ENCODE assay signal across 10 cellular contexts in the genomic region with DNA sequence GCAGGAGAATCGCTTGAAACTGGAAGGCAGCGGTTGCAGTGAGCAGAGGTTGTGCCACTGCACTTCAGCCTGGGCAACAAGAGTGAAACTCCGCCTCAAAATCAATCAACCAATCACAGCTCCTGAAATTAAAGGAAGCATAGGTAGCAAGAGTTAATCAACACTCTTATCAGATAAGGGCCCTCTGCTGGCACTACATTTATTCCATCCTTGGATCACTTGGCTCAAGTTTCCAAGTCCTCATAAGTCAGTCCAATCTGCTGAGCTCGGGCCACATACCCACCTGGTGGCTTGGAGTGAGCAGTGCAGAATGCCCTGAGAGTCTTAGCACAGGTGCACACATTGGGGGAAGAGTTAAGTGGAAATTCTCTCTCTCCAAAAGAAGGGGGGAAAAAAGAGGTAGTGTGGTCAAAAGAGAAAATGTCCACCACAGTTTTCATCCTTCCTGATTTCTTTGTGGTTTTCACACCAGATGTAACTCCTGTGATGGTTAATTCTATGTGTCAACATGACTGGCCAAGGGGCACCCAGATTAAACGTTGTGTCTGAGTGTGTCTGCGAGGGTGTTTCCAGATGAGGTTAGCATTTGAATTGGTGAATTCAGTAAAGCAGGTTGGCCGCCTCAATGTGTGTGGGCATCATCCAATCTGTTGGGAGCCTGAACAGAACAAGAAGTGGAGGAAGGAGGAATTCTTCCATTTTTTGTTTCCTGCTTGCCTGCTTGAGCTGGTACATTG. TPM values are rescaled to one million over a fixed set of nuclear protein-coding genes. Genes with fewer than 3 reads are reported as not detected.
DNase-seq lines count a peak whose midpoint lies in the region; ATAC-seq, FAIRE-seq and TF ChIP-seq lines count a peak whose summit lies in the region.
"Had no signal": no experiment of that assay in that cellular context is flagged by ENCODE, and none has a peak within 500 bp of the region (broad histone marks: within the 10 kb centered on the region; RNA-seq: fewer than 3 reads in every experiment).

No MANE protein-coding gene starts in this region.

- H3K27ac ChIP-seq in HepG2 (ENCODE audit: extremely low read length, insufficient read depth, low read length): no peak overlapping the region
- no peak overlapping the region for H3K27ac ChIP-seq in heart left ventricle

- CTCF ChIA-PET in Caco-2 (lab: Charles Lee): no interaction called here
- CTCF ChIA-PET in HepG2 (lab: Yijun Ruan, JAX; ENCODE audit: low intra/inter-chr PET ratio, low total read pairs): interaction anchor here (3.6 kb wide), 1 partner anchor 430 kb away, joined by 55 read pairs; no protein-coding TSS in a partner anchor

- peaks cover 12% of the 10 kb centered on the region for H3K4me1 Mint-ChIP-seq in Caco-2 (ENCODE audit: low read depth, unreplicated experiment)

- in situ Hi-C loops in HepG2 (cut with HindIII; ENCODE audit: extremely low pct_ligation_motif_present, low pct_unique_long_range_greater_than_20kb): no loop called here

- H3K36me3 Mint-ChIP-seq in Caco-2 (ENCODE audit: insufficient read depth, unreplicated experiment): peaks cover 7% of the 10 kb centered on the region
- H3K36me3 Mint-ChIP-seq: naive thymus-derived CD8-positive, alpha-beta T cell had no signal

- peak; percentile 40 to 56 for DNase-seq in Caco-2
- peak; percentile 22 for DNase-seq in SK-N-DZ (ENCODE audit: low spot score)
- DNase-seq in HepG2 (ENCODE audit: low spot score): peak; percentile 59
- DNase-seq in C1 segment of cervical spinal cord (lab: John Stamatoyannopoulos, UW): no peak
- DNase-seq in DMS79 treated with DMSO at 0.1 percent for 48 hours (lab: John Stamatoyannopoulos, UW): no peak
- DNase-seq in heart left ventricle: no peak
- DNase-seq: central memory CD4-positive, alpha-beta T cell; naive thymus-derived CD8-positive, alpha-beta T cell had no signal

- TF ChIP-seq EP300 in HepG2 (IDR thresholded peaks at IDR 0.05; ENCODE audit: low read depth in 2 of 2, low read length in 2 of 2): no peak
- TF ChIP-seq EP300 in HepG2 (CRISPR knock-in tag; IDR thresholded peaks at IDR 0.05; ENCODE audit: borderline replicate concordance): no peak

- no peaks in the 10 kb centered on the region for H4K20me1 ChIP-seq in HepG2 (ENCODE audit: insufficient read depth, low read length)

- TF ChIP-seq CTCF in Caco-2 (IDR thresholded peaks at IDR 0.05; ENCODE audit: insufficient read depth in 1 of 2, low read depth in 1 of 2, low read length in 1 of 2, severe bottlenecking in 1 of 2, unreplicated experiment in 1 of 2) (peak in 1 of 2 experiments; percentile 19), HepG2 (CRISPR knock-in tag; IDR thresholded peaks at IDR 0.05) (peak; percentile 46), heart left ventricle (IDR thresholded peaks at IDR 0.05) (no peak)

- TF ChIP-seq RAD21 in HepG2 (CRISPR knock-in tag; IDR thresholded peaks at IDR 0.05): 0 out of 2 replicates have a peak, but pooled peaks have one; percentile 43

- H3K4me1 ChIP-seq in Caco-2: no peaks in the 10 kb centered on the region
- peaks cover 42% of the 10 kb centered on the region for H3K4me1 ChIP-seq in HepG2 (ENCODE audit: insufficient read depth, low read length)
- peaks cover 0 to 13% (median 8%) of the 10 kb centered on the region in 12 donors for H3K4me1 ChIP-seq in heart left ventricle

- peak; percentile 45 for ATAC-seq in HG03442 (IDR thresholded peaks at IDR 0.05; ENCODE audit: unreplicated experiment)
- peak; percentile 83 for ATAC-seq in HepG2
- ATAC-seq in SK-N-SH treated with all-trans-retinoic acid at 6 μM for 48 hours: no peak
- ATAC-seq in heart left ventricle: no peak
- ATAC-seq: naive thymus-derived CD8-positive, alpha-beta T cell had no signal

- POLR2A ChIA-PET in Caco-2 (lab: Charles Lee) (no interaction called here), HepG2 (lab: Yijun Ruan, JAX) (no interaction called here)

- TF ChIP-seq POLR2A in HepG2 (IDR thresholded peaks at IDR 0.05; ENCODE audit: insufficient read depth in 1 of 2, low read depth in 2 of 2, low read length in 2 of 2) (no peak), heart left ventricle (IDR thresholded peaks at IDR 0.05) (no peak)

- no peak overlapping the region for H2AFZ ChIP-seq in HepG2 (ENCODE audit: low read length)

- intact Hi-C loops in Caco-2 (cut with micrococcal nuclease; ENCODE audit: unreplicated experiment): loop anchor here (10.0 kb wide), 2 partner anchors 111 to 539 kb away; a partner anchor contains a TSS
- intact Hi-C loops in HepG2 (cut with micrococcal nuclease; ENCODE audit: unreplicated experiment): loop anchor here (10.0 kb wide), 1 partner anchor 219 kb away; no protein-coding TSS in a partner anchor
- intact Hi-C loops in heart left ventricle (cut with DNase I): loop anchor here in 6 of 10 donors (2.0 to 10.0 kb wide), 7 partner anchors 121 to 429 kb away; a partner anchor contains a TSS

- no peak overlapping the region for H3K4me2 ChIP-seq in HepG2 (ENCODE audit: low read depth, low read length)

- FAIRE-seq in HepG2 (lab: Jason Lieb, UNC): peak; percentile 37

- H3K27me3 Mint-ChIP-seq in Caco-2 (ENCODE audit: insufficient read depth, unreplicated experiment): no peaks in the 10 kb centered on the region

- no peaks in the 10 kb centered on the region for H3K27me3 ChIP-seq in Caco-2 (replicated peaks; ENCODE audit: control insufficient read depth, insufficient read depth, low read length)
- no peaks in the 10 kb centered on the region for H3K27me3 ChIP-seq in HepG2 (ENCODE audit: control insufficient read depth in 1 of 2, insufficient read depth in 2 of 2, low read length in 2 of 2)
- H3K27me3 ChIP-seq in heart left ventricle: no peaks in the 10 kb centered on the region

- no peak overlapping the region for H3K27ac Mint-ChIP-seq in Caco-2 (ENCODE audit: unreplicated experiment)

- no peaks in the 10 kb centered on the region for H3K36me3 ChIP-seq in Caco-2 (ENCODE audit: control insufficient read depth, insufficient read depth, low read length)
- H3K36me3 ChIP-seq in HepG2 (replicated peaks in 1 of 2; ENCODE audit: control insufficient read depth in 1 of 2, insufficient read depth in 2 of 2, low read length in 2 of 2): no peaks in the 10 kb centered on the region
- no peaks in the 10 kb centered on the region for H3K36me3 ChIP-seq in heart left ventricle

- no peaks in the 10 kb centered on the region for H3K9me3 Mint-ChIP-seq in Caco-2 (ENCODE audit: unreplicated experiment)
- H3K9me3 Mint-ChIP-seq: naive thymus-derived CD8-positive, alpha-beta T cell had no signal

- H3K9ac ChIP-seq in HepG2 (ENCODE audit: insufficient read depth, low read depth, low read length): no peak overlapping the region

- 56% methylated on average over 7 of the region's 7 CpGs for WGBS in HepG2 (ENCODE audit: low lambda C conversion rate)
- WGBS in heart left ventricle, 4 donors: 80 to 84% (median 81%) methylated on average over 7 of the region's 7 CpGs

- H3K79me2 ChIP-seq in HepG2 (ENCODE audit: insufficient read depth, low read length): no peaks in the 10 kb centered on the region

- H3K4me3 ChIP-seq in Caco-2 (ENCODE audit: low read depth, low read length): no peak overlapping the region
- no peak overlapping the region for H3K4me3 ChIP-seq in HepG2 (replicated peaks in 1 of 3; ENCODE audit: insufficient read depth in 1 of 3, low read depth in 2 of 3, low read length in 3 of 3)
- H3K4me3 ChIP-seq in heart left ventricle: no peak overlapping the region

- BruUV-seq in Caco-2 (replicated peaks; lab: Mats Ljungman, UMichigan) (no TSS peak), HepG2 (replicated peaks; lab: Mats Ljungman, UMichigan) (no TSS peak)

- H3K9me3 ChIP-seq in Caco-2 (no peaks in the 10 kb centered on the region), HepG2 (ENCODE audit: low read length) (no peaks in the 10 kb centered on the region), heart left ventricle (no peaks in the 10 kb centered on the region)

- no peak overlapping the region for H3K4me3 Mint-ChIP-seq in Caco-2 (ENCODE audit: unreplicated experiment)
- H3K4me3 Mint-ChIP-seq: naive thymus-derived CD8-positive, alpha-beta T cell had no signal

TF ChIP-seq in HepG2, 621 proteins besides CTCF, POLR2A, EP300 and RAD21 (continues in another document):
- TF ChIP-seq ZMYM4 (CRISPR knock-in tag; IDR thresholded peaks at IDR 0.05) (0 out of 2 replicates have a peak, but pooled peaks have one; percentile 33), SMC3 (IDR thresholded peaks at IDR 0.05; ENCODE audit: low read length) (peak; percentile 42; the same call in 1 of the 2 replicates)

TF ChIP-seq in SK-N-SH treated with all-trans-retinoic acid at 6 μM for 48 hours, 23 proteins besides CTCF, POLR2A, EP300 and RAD21 (continues in another document):
- TF ChIP-seq ZNF8 (CRISPR knock-in tag; IDR thresholded peaks at IDR 0.05): no peak
- no peak for TF ChIP-seq ISL1 (CRISPR knock-in tag; IDR thresholded peaks at IDR 0.05)
- TF ChIP-seq ZC3H10 (CRISPR knock-in tag; IDR thresholded peaks at IDR 0.05): no peak

RNA-seq across cellular contexts. Expression of a gene that starts 14.2 kb away (rescaled TPM):
- 18.9 and 20.9 TPM in 2 replicates for total RNA-seq in Caco-2 (2022)
- polyA plus RNA-seq in SK-N-DZ (2014; cell fraction: cytosol; rRNA removed): 19.8 and 22.0 TPM in 2 replicates
- polyA plus RNA-seq in SK-N-DZ (2014; cell fraction: nucleus; rRNA removed): 19.3 and 22.9 TPM in 2 replicates
- total RNA-seq in HepG2 (2016; rRNA removed; fragmentation: Illumina TruSeq; extraction: Trizol): 30.5 and 30.6 TPM in 2 replicates
- 3.0 and 3.3 TPM in 2 replicates for total RNA-seq in HepG2 (2016; cell fraction: cytosol; rRNA removed; fragmentation: Illumina TruSeq; extraction: Trizol; ENCODE audit: low read depth)
- 29.7 and 31.0 TPM in 2 replicates for total RNA-seq in HepG2 (2016; cell fraction: insoluble cytoplasmic fraction; rRNA removed; fragmentation: Illumina TruSeq; extraction: Trizol)
- total RNA-seq in HepG2 (2016; cell fraction: membrane; rRNA removed; fragmentation: Illumina TruSeq; extraction: Trizol): 17.3 and 20.5 TPM in 2 replicates
- total RNA-seq in HepG2 (2016; cell fraction: nucleus; rRNA removed; fragmentation: Illumina TruSeq; extraction: Trizol): 40.8 and 45.3 TPM in 2 replicates
- polyA plus RNA-seq in HepG2 (2011; rRNA removed): 26.8 and 34.3 TPM in 2 replicates
- polyA plus RNA-seq in HepG2 (2011; cell fraction: cytosol; rRNA removed): 10.2 and 16.1 TPM in 2 replicates
- 20.7 and 23.0 TPM in 2 replicates for polyA plus RNA-seq in HepG2 (2011; cell fraction: nucleus; rRNA removed)
- 26.2 and 26.3 TPM in 2 replicates for polyA plus RNA-seq in HepG2 (2012)
- polyA plus RNA-seq in HepG2 (2016; cell fraction: cytosol; fragmentation: Illumina TruSeq; extraction: Trizol; ENCODE audit: low read depth): 3.3 and 3.4 TPM in 2 replicates
- 34.2 and 34.3 TPM in 2 replicates for polyA plus RNA-seq in HepG2 (2016; cell fraction: insoluble cytoplasmic fraction; fragmentation: Illumina TruSeq; extraction: Trizol; ENCODE audit: low read depth)
- polyA plus RNA-seq in HepG2 (2016; cell fraction: membrane; fragmentation: Illumina TruSeq; extraction: Trizol; ENCODE audit: low read depth): 11.2 and 13.0 TPM in 2 replicates
- polyA plus RNA-seq in HepG2 (2016; cell fraction: nucleus; fragmentation: Illumina TruSeq; extraction: Trizol; ENCODE audit: insufficient read depth, low read depth): 62.0 and 64.0 TPM in 2 replicates
- polyA minus RNA-seq in HepG2 (2011; rRNA and poly(A)+ RNA removed; ENCODE audit: low replicate concordance): 3.3 and 10.1 TPM in 2 replicates
- polyA minus RNA-seq in HepG2 (2011; cell fraction: cytosol; rRNA and poly(A)+ RNA removed): 26.5 and 26.9 TPM in 2 replicates
- 27.8 and 28.6 TPM in 2 replicates for polyA minus RNA-seq in HepG2 (2011; cell fraction: nucleus; rRNA and poly(A)+ RNA removed)
- total RNA-seq in heart left ventricle: 10 to 100 TPM; 14.9 to 24.5 (median 17.5) TPM
- polyA plus RNA-seq in heart left ventricle: 10 to 100 TPM in 1 of 2 donors, 1 to 10 TPM in 1; 9.1 to 14.9 TPM

Comparison
In these comparisons a context has a peak if more than half of its experiments do, and no peak if none do; other contexts are left out.
1. DNase-seq: peak in Caco-2 (2 of 2), SK-N-DZ (single experiment) and HepG2 (single experiment); none in C1 segment of cervical spinal cord (0 of 14), DMS79 treated with DMSO at 0.1 percent for 48 hours (single experiment) and heart left ventricle (0 of 5).
2. ATAC-seq: peak in HG03442 (single experiment) and HepG2 (single experiment); none in SK-N-SH treated with all-trans-retinoic acid at 6 μM for 48 hours (single experiment) and heart left ventricle (0 of 4).